ENCODE assay signal across 1 cellular context in genomic region chr16:50802000-50802399, GRCh38.
TF ChIP-seq lines count a peak whose summit lies in the region.

No MANE protein-coding gene starts in this region.

TF ChIP-seq in IMR-90, 13 proteins besides CTCF, POLR2A, EP300 and RAD21 (continued from another document):
- TF ChIP-seq CEBPB (IDR thresholded peaks at IDR 0.05; ENCODE audit: low read depth, low read length), result no peak
- TF ChIP-seq RFX5 (IDR thresholded peaks at IDR 0.05; ENCODE audit: low read depth, low read length), result no peak
- no peak for TF ChIP-seq BHLHE40 (IDR thresholded peaks at IDR 0.05; ENCODE audit: low read depth, low read length)
- TF ChIP-seq, protein P1, sequence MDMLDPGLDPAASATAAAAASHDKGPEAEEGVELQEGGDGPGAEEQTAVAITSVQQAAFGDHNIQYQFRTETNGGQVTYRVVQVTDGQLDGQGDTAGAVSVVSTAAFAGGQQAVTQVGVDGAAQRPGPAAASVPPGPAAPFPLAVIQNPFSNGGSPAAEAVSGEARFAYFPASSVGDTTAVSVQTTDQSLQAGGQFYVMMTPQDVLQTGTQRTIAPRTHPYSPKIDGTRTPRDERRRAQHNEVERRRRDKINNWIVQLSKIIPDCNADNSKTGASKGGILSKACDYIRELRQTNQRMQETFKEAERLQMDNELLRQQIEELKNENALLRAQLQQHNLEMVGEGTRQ (IDR thresholded peaks at IDR 0.05; ENCODE audit: low read depth, low read length), result no peak
- TF ChIP-seq CHD1 (IDR thresholded peaks at IDR 0.05; ENCODE audit: low read depth, low read length), result no peak
- TF ChIP-seq MXI1 (IDR thresholded peaks at IDR 0.05; ENCODE audit: borderline replicate concordance, low read depth, low read length), result no peak
- TF ChIP-seq MAFK (IDR thresholded peaks at IDR 0.05; ENCODE audit: low read depth, low read length), result no peak
- no peak for TF ChIP-seq NFE2L2 (IDR thresholded peaks at IDR 0.05; ENCODE audit: low read depth, low read length)
